1 cellular context compared by ENCODE assay signal in the genomic region with DNA sequence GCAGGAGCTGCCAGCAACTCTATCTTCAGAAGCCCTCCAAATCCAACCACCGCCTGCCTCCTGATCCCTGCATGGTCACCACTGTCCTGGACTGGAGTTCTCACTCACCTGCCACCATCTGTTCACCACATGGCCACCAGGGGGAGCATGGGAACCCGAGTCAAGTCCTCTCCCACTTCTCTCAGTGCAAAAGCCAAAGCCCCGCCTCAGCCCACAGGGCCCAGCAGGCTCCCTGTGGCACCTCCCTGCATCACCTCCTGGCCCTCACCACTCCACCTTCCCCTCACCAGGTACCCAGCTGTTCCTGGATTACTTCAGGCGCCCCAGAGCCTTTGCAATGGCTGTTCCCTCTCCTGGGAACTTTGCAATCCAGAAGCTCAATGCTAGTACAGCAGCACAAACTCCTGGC.
TF ChIP-seq lines count a peak whose summit lies in the region.

No MANE protein-coding gene starts in this region.

TF ChIP-seq in A549, 52 proteins besides CTCF, POLR2A, EP300 and RAD21 (continued from another document):
- TF ChIP-seq, protein P1, sequence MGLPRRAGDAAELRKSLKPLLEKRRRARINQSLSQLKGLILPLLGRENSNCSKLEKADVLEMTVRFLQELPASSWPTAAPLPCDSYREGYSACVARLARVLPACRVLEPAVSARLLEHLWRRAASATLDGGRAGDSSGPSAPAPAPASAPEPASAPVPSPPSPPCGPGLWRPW (IDR thresholded peaks at IDR 0.05) = no peak
